ENCODE assay signal across 13 cellular contexts in genomic region chr16:53542283-53542682, GRCh38.
"Had no signal": no experiment of that assay in that cellular context is flagged by ENCODE, and none has a peak within 500 bp of the region (broad histone marks: within the 10 kb centered on the region; RNA-seq: fewer than 3 reads in every experiment).

No MANE protein-coding gene starts in this region.

- ATAC-seq: sciatic nerve had no signal

- DNase-seq: activated B cell treated with CpG ODN at 0.5 μM for 24 hours; activated CD4-positive, alpha-beta T cell treated with anti-CD3 and anti-CD28 coated beads, Interleukin-2, amount 10 ng/mL, durations not matched to agents 7 days and 5 days; activated CD8-positive, alpha-beta memory T cell treated with anti-CD3 and anti-CD28 coated beads for 24 hours; amygdala; cerebellar nuclear complex; dermis blood vessel endothelial cell; glutamatergic neuron; left ventricle myocardium inferior; mesenchymal stem cell; nephron progenitor cell; stimulated activated CD4-positive, alpha-beta T cell treated with anti-CD3 and anti-CD28 coated beads, Interleukin-12 subunit alpha, Interleukin-12 subunit beta, amount 100 ng/mL, for 4 hours had no signal

- H3K4me3 ChIP-seq: left ventricle myocardium inferior had no signal

- H3K4me1 ChIP-seq: left ventricle myocardium inferior had no signal

- H3K27ac ChIP-seq: left ventricle myocardium inferior had no signal

- H3K36me3 ChIP-seq: left ventricle myocardium inferior had no signal

- FAIRE-seq: islet of Langerhans had no signal

- H3K9me3 ChIP-seq: left ventricle myocardium inferior had no signal
